ENCODE assay signal across 6 cellular contexts in the genomic region with DNA sequence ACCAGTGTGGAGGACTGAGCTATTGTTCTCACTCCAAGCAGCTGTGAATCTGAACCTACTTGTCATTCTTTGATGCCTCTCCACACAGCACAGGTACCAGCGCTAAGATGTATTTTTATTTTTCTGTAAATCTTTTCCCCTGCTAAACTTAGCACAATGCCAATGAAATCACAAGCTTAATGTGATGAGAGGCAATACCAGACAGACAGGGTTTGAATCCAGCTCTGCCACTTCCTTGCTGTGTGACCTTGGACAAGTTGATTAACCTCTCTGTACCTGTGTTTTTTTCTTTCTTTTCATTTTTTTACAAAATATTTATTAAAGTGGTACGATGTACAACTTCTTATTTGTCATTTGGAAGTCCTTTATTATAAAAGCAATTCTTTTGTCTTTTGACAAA.
"Had no signal": no experiment of that assay in that cellular context is flagged by ENCODE, and none has a peak within 500 bp of the region (broad histone marks: within the 10 kb centered on the region; RNA-seq: fewer than 3 reads in every experiment).

No MANE protein-coding gene starts in this region.

- H3K27ac ChIP-seq: HL-60 had no signal

- DNase-seq: GOT3, H9, HCEC 1CT, KG1 had no signal

- FAIRE-seq: H54 had no signal
